8 cellular contexts compared by ENCODE assay signal in genomic region chr19:55461259-55461973, GRCh38. TPM values are rescaled to one million over a fixed set of nuclear protein-coding genes. Genes with fewer than 3 reads are reported as not detected.
DNase-seq lines count a peak whose midpoint lies in the region; ATAC-seq, FAIRE-seq and TF ChIP-seq lines count a peak whose summit lies in the region.

ISOC2 (minus strand) TSS chr19:55461642; CDS start chr19:55456486, 5,156 bp downstream.

- peaks cover 14% of the 10 kb centered on the region for H3K4me1 Mint-ChIP-seq in activated CD4-positive, alpha-beta T cell treated with anti-CD3 and anti-CD28 coated beads for 36 hours

- intact Hi-C loops in activated CD4-positive, alpha-beta T cell treated with anti-CD3 and anti-CD28 coated beads for 36 hours (cut with DNase I, micrococcal nuclease), result loop anchor here (1.0 to 5.0 kb wide), 18 partner anchors 15 to 1012 kb away; partner anchors contain the start of genes KMT5C (in 2 of the 2), DNAAF3 (in 1 of the 2), HSPBP1 (in 1 of the 2) and LENG8 (in 1 of the 2)
- intact Hi-C loops in kidney (cut with DNase I), result no loop called here

- no peaks in the 10 kb centered on the region for H3K36me3 ChIP-seq in kidney (ENCODE audit: control insufficient read depth in 1 of 2, insufficient read depth in 2 of 2, low read length in 2 of 2)

- peaks cover 0 to 5% of the 10 kb centered on the region in 2 donors for H3K4me1 ChIP-seq in kidney (ENCODE audit: control insufficient read depth in 1 of 2, insufficient read depth in 1 of 2, low read depth in 1 of 2, low read length in 2 of 2)

- H3K9me3 Mint-ChIP-seq in activated CD4-positive, alpha-beta T cell treated with anti-CD3 and anti-CD28 coated beads for 36 hours (ENCODE audit: low read depth), result no peaks in the 10 kb centered on the region

- CTCF ChIA-PET in activated CD4-positive, alpha-beta T cell treated with anti-CD3 and anti-CD28 coated beads for 36 hours (lab: Charles Lee), result interaction anchor here (0.5 to 1.1 kb wide), 10 partner anchors 8 to 1347 kb away, joined by 3 to 12 read pairs (median 4); partner anchors contain the start of gene ZNF628

- peak within 1 kb of the TSS; percentile 83 to 95 for H3K9ac ChIP-seq in kidney (ENCODE audit: low read length in 2 of 2)

- peak; percentile 99 for FAIRE-seq in kidney (lab: Jason Lieb, UNC)

- POLR2A ChIA-PET in activated CD4-positive, alpha-beta T cell treated with anti-CD3 and anti-CD28 coated beads for 36 hours (lab: Charles Lee), result interaction anchor here (0.6 to 1.1 kb wide), 5 partner anchors 15 to 78 kb away, joined by 3 to 9 read pairs (median 4); partner anchors contain the start of genes TMEM238, UBE2S and ZNF628

- no peaks in the 10 kb centered on the region for H3K9me3 ChIP-seq in kidney (ENCODE audit: control insufficient read depth in 1 of 2, low read length in 2 of 2)

- no peaks in the 10 kb centered on the region for H3K27me3 Mint-ChIP-seq in activated CD4-positive, alpha-beta T cell treated with anti-CD3 and anti-CD28 coated beads for 36 hours

- peak within 1 kb of the TSS; percentile 93 to 97 for H3K27ac ChIP-seq in kidney (ENCODE audit: low read depth in 2 of 2, low read length in 2 of 2)

- peak; percentile 92 for ATAC-seq in HG03442 (IDR thresholded peaks at IDR 0.05; ENCODE audit: unreplicated experiment)
- peak; percentile 98 for ATAC-seq in activated CD4-positive, alpha-beta T cell treated with anti-CD3 and anti-CD28 coated beads for 36 hours

- DNase-seq in Ammon's horn (ENCODE audit: low spot score) (peak; percentile 100), GM19238 (ENCODE audit: insufficient read length, low spot score) (peak; percentile 100), NCI-H524 (lab: John Stamatoyannopoulos, UW) (peak; percentile 80 to 93), choroid plexus epithelial cell (ENCODE audit: low read depth) (peak; percentile 100), kidney (peak; percentile 100)
- DNase-seq in activated CD4-positive, alpha-beta T cell treated with anti-CD3 and anti-CD28 coated beads for 36 hours, result peak; percentile 100
- DNase-seq in stimulated activated CD4-positive, alpha-beta T cell treated with anti-CD3 and anti-CD28 coated beads, Interleukin-15, amount 100 ng/mL, for 24 hours, result peak; percentile 100

- peak; percentile 4 for TF ChIP-seq CTCF in choroid plexus epithelial cell (conservative IDR thresholded peaks at IDR 0.05; ENCODE audit: low read depth, low read length)
- no peak for TF ChIP-seq CTCF in kidney (IDR thresholded peaks at IDR 0.05; ENCODE audit: borderline replicate concordance, extremely low read depth, insufficient read depth)

- peak within 1 kb of the TSS; percentile 80 for H3K4me3 Mint-ChIP-seq in activated CD4-positive, alpha-beta T cell treated with anti-CD3 and anti-CD28 coated beads for 36 hours

- H3K4me3 ChIP-seq in choroid plexus epithelial cell (ENCODE audit: low read depth, low read length), result peak within 1 kb of the TSS; percentile 97
- H3K4me3 ChIP-seq in kidney (ENCODE audit: low read length in 2 of 2), result peak within 1 kb of the TSS; percentile 87 to 94

- no peaks in the 10 kb centered on the region for H3K36me3 Mint-ChIP-seq in activated CD4-positive, alpha-beta T cell treated with anti-CD3 and anti-CD28 coated beads for 36 hours (ENCODE audit: low read depth)

- H3K27ac Mint-ChIP-seq in activated CD4-positive, alpha-beta T cell treated with anti-CD3 and anti-CD28 coated beads for 36 hours, result peak within 1 kb of the TSS; percentile 82

RNA-seq across cellular contexts. Expression of gene ISOC2, which starts in this region (rescaled TPM):
- total RNA-seq in activated CD4-positive, alpha-beta T cell treated with anti-CD3 and anti-CD28 coated beads for 36 hours, result 10 to 100 TPM; 24.3 to 28.0 TPM
- total RNA-seq in kidney, result 45.9 TPM
- polyA plus RNA-seq in kidney (ENCODE audit: insufficient read depth, low read depth, low replicate concordance), result 326 TPM

Comparison
In these comparisons a context has a peak if more than half of its experiments do, and no peak if none do; other contexts are left out.
1. Peak in every context shown above with its lines: DNase-seq, ATAC-seq, H3K4me3 ChIP-seq and H3K27ac ChIP-seq.